16 cellular contexts compared by ENCODE assay signal in the genomic region with DNA sequence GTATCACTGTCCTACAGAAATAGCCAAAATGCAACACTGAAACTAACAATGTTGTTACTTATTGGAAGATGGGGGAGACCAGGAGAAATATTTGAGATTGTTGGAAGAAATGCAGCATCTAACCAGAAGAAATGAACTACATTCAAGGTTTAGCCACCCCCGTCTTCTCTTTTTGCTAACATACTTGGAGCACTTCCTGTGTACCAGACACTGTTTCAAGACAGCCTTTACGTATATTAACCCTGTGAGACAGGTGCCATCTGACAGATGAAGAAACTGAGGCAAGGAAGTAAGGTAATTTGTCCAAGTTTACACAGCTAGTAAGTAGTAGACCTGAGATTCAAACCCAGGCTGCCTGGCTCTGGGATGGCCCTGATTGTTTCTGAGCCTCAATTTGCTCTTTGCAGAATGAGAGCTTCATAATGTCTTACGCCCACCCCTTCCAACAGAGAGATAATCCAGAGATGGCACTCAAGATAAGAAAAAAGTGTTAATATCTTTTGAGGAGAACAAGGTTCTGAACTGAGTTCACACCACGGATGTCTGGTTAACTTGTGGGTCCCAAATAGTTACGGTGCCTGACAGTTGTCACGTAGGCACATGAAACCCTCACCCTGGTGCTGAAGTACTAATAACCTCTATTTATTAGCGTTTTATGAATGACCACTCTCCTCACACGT. TPM values are rescaled to one million over a fixed set of nuclear protein-coding genes. Genes with fewer than 3 reads are reported as not detected.
DNase-seq lines count a peak whose midpoint lies in the region; ATAC-seq, FAIRE-seq and TF ChIP-seq lines count a peak whose summit lies in the region.
"Had no signal": no experiment of that assay in that cellular context is flagged by ENCODE, and none has a peak within 500 bp of the region (broad histone marks: within the 10 kb centered on the region; RNA-seq: fewer than 3 reads in every experiment).

No MANE protein-coding gene starts in this region.

- POLR2A ChIA-PET in GM12878 (lab: Charles Lee), result interaction anchor here (0.6 kb wide), 1 partner anchor 24 kb away, joined by 3 read pairs; no protein-coding TSS in a partner anchor

- H3K27me3 Mint-ChIP-seq in activated T-cell treated with anti-CD3 and anti-CD28 coated beads, Interleukin-2, amount 50 U/mL, for 24 hours, result no peaks in the 10 kb centered on the region
- H3K27me3 Mint-ChIP-seq in T-helper 2 cell treated with Interferon-gamma antibody and Interleukin-4, amounts not matched to agents 5 μg/mL and 100 μg/mL, for 36 hours (ENCODE audit: low read depth), result no peaks in the 10 kb centered on the region
- no peaks in the 10 kb centered on the region for H3K27me3 Mint-ChIP-seq in stimulated activated naive CD8-positive, alpha-beta T cell treated with anti-CD3 and anti-CD28 coated beads, Interleukin-15, Interleukin-2, amounts not matched to agents 100 ng/mL and 50 ng/mL, for 24 hours
- H3K27me3 Mint-ChIP-seq in type B pancreatic cell, result no peaks in the 10 kb centered on the region

- H3K27ac ChIP-seq in GM12878 (ENCODE audit: control insufficient read depth, insufficient read depth) (no peak overlapping the region), left lung (no peak overlapping the region)
- H3K27ac ChIP-seq: BLaER1, stomach had no signal

- no TSS peak for BruUV-seq in GM12878 (replicated peaks; lab: Mats Ljungman, UMichigan)

- intact Hi-C loops in GM12878 (cut with micrococcal nuclease; ENCODE audit: unreplicated experiment) (no loop called here), left lung (cut with DNase I) (no loop called here), sciatic nerve (cut with DNase I) (no loop called here)

- peaks cover 94% of the 10 kb centered on the region for H3K4me1 Mint-ChIP-seq in activated T-cell treated with anti-CD3 and anti-CD28 coated beads, Interleukin-2, amount 50 U/mL, for 24 hours (ENCODE audit: low read depth)
- peaks cover 86% of the 10 kb centered on the region for H3K4me1 Mint-ChIP-seq in T-helper 2 cell treated with Interferon-gamma antibody and Interleukin-4, amounts not matched to agents 5 μg/mL and 100 μg/mL, for 36 hours (ENCODE audit: low read depth)
- peaks cover 96% of the 10 kb centered on the region for H3K4me1 Mint-ChIP-seq in stimulated activated naive CD8-positive, alpha-beta T cell treated with anti-CD3 and anti-CD28 coated beads, Interleukin-15, Interleukin-2, amounts not matched to agents 100 ng/mL and 50 ng/mL, for 24 hours (ENCODE audit: low read depth)
- no peaks in the 10 kb centered on the region for H3K4me1 Mint-ChIP-seq in type B pancreatic cell (ENCODE audit: unreplicated experiment)

- H3K27ac Mint-ChIP-seq in activated T-cell treated with anti-CD3 and anti-CD28 coated beads, Interleukin-2, amount 50 U/mL, for 24 hours, result peak overlapping the region; percentile 89
- peak overlapping the region; percentile 78 for H3K27ac Mint-ChIP-seq in T-helper 2 cell treated with Interferon-gamma antibody and Interleukin-4, amounts not matched to agents 5 μg/mL and 100 μg/mL, for 36 hours
- peak overlapping the region; percentile 88 for H3K27ac Mint-ChIP-seq in stimulated activated naive CD8-positive, alpha-beta T cell treated with anti-CD3 and anti-CD28 coated beads, Interleukin-15, Interleukin-2, amounts not matched to agents 100 ng/mL and 50 ng/mL, for 24 hours
- no peak overlapping the region for H3K27ac Mint-ChIP-seq in type B pancreatic cell

- SMC1A ChIA-PET in GM12878 (lab: Charles Lee; ENCODE audit: uncharacterized antibody, unreplicated experiment), result interaction anchor here (0.9 kb wide), 2 partner anchors 11 to 15 kb away, joined by 3 to 4 read pairs; no protein-coding TSS in a partner anchor

- no peak for TF ChIP-seq RAD21 in GM12878 (IDR thresholded peaks at IDR 0.05; ENCODE audit: insufficient read depth, low read depth, low read length)

- H3K4me3 ChIP-seq in GM12878 (no peak overlapping the region), left lung (no peak overlapping the region)
- H3K4me3 ChIP-seq: BLaER1, smooth muscle cell, stomach had no signal

- TF ChIP-seq CTCF in GM12878 (IDR thresholded peaks at IDR 0.05 in 2 of 3, conservative IDR thresholded peaks at IDR 0.05 in 1 of 3; ENCODE audit: control insufficient read depth in 2 of 3, extremely low read depth in 1 of 3, insufficient read depth in 1 of 3, low read depth in 3 of 3, low read length in 3 of 3), result no peak
- no peak for TF ChIP-seq CTCF in left lung (IDR thresholded peaks at IDR 0.05)
- no peak for TF ChIP-seq CTCF in type B pancreatic cell (conservative IDR thresholded peaks at IDR 0.05)

- no peak overlapping the region for H3K9ac ChIP-seq in GM12878 (ENCODE audit: control insufficient read depth, insufficient read depth, low read length)
- H3K9ac ChIP-seq: BLaER1 had no signal

- no peak for TF ChIP-seq EP300 in GM12878 (IDR thresholded peaks at IDR 0.05; ENCODE audit: borderline replicate concordance in 1 of 2, control insufficient read depth in 1 of 2, low read depth in 2 of 2, low read length in 2 of 2)

- no peaks in the 10 kb centered on the region; the same call in 1 of the 2 replicates for H4K20me1 ChIP-seq in GM12878 (ENCODE audit: control insufficient read depth, insufficient read depth)

- 76% methylated on average over 8 of the region's 8 CpGs for WGBS in GM12878 (ENCODE audit: insufficient coverage, insufficient replicate concordance, low lambda C conversion rate, missing lambda C conversion rate)

- H3K27me3 ChIP-seq in GM12878 (replicated peaks in 1 of 2; ENCODE audit: control insufficient read depth in 2 of 2, insufficient read depth in 2 of 2, low read length in 1 of 2) (no peaks in the 10 kb centered on the region), left lung (no peaks in the 10 kb centered on the region)
- H3K27me3 ChIP-seq: BLaER1, stomach had no signal

- no peaks in the 10 kb centered on the region for H3K9me3 Mint-ChIP-seq in activated T-cell treated with anti-CD3 and anti-CD28 coated beads, Interleukin-2, amount 50 U/mL, for 24 hours
- H3K9me3 Mint-ChIP-seq in T-helper 2 cell treated with Interferon-gamma antibody and Interleukin-4, amounts not matched to agents 5 μg/mL and 100 μg/mL, for 36 hours, result no peaks in the 10 kb centered on the region
- no peaks in the 10 kb centered on the region for H3K9me3 Mint-ChIP-seq in stimulated activated naive CD8-positive, alpha-beta T cell treated with anti-CD3 and anti-CD28 coated beads, Interleukin-15, Interleukin-2, amounts not matched to agents 100 ng/mL and 50 ng/mL, for 24 hours
- no peaks in the 10 kb centered on the region for H3K9me3 Mint-ChIP-seq in type B pancreatic cell

- H3K4me1 ChIP-seq in GM12878 (ENCODE audit: control insufficient read depth, insufficient read depth, low read length) (no peaks in the 10 kb centered on the region), left lung (no peaks in the 10 kb centered on the region)
- H3K4me1 ChIP-seq: stomach had no signal

- DNase-seq in activated T-cell treated with anti-CD3 and anti-CD28 coated beads, Interleukin-2, amount 50 U/mL, for 24 hours, result no peak
- no peak for DNase-seq in activated T-cell treated with anti-CD3 and anti-CD28 coated beads, Interleukin-2, amount 50 U/mL, for 1 hour
- no peak for DNase-seq in T-helper 2 cell treated with Interferon-gamma antibody and Interleukin-4, amounts not matched to agents 5 μg/mL and 100 μg/mL, for 36 hours (ENCODE audit: low spot score)
- DNase-seq in GM12878 (ENCODE audit: low read depth, low spot score) (no peak), left lung (no peak), sciatic nerve (ENCODE audit: low spot score) (no peak), type B pancreatic cell (ENCODE audit: extremely low spot score, unreplicated experiment) (no peak)
- DNase-seq: ACHN; NCI-H1092; NCI-H187 treated with DMSO at 0.1 percent for 48 hours; stimulated activated CD4-positive, alpha-beta T cell treated with anti-CD3 and anti-CD28 coated beads, Interleukin-4, amount 100 ng/mL, for 24 hours; stomach had no signal

- H3K36me3 Mint-ChIP-seq in activated T-cell treated with anti-CD3 and anti-CD28 coated beads, Interleukin-2, amount 50 U/mL, for 24 hours (ENCODE audit: low read depth), result peaks cover 85% of the 10 kb centered on the region
- H3K36me3 Mint-ChIP-seq in T-helper 2 cell treated with Interferon-gamma antibody and Interleukin-4, amounts not matched to agents 5 μg/mL and 100 μg/mL, for 36 hours (ENCODE audit: low read depth), result peaks cover 65% of the 10 kb centered on the region
- peaks cover 41% of the 10 kb centered on the region for H3K36me3 Mint-ChIP-seq in stimulated activated naive CD8-positive, alpha-beta T cell treated with anti-CD3 and anti-CD28 coated beads, Interleukin-15, Interleukin-2, amounts not matched to agents 100 ng/mL and 50 ng/mL, for 24 hours (ENCODE audit: low read depth)
- no peaks in the 10 kb centered on the region for H3K36me3 Mint-ChIP-seq in type B pancreatic cell

- FAIRE-seq in GM12878 (lab: Jason Lieb, UNC), result no peak
- FAIRE-seq: H54 had no signal

- no peaks in the 10 kb centered on the region for H3K9me3 ChIP-seq in GM12878 (replicated peaks; ENCODE audit: control insufficient read depth, insufficient read depth, low read length)
- no peaks in the 10 kb centered on the region for H3K9me3 ChIP-seq in left lung
- H3K9me3 ChIP-seq: BLaER1, stomach had no signal

- ATAC-seq in GM12878, result no peak
- ATAC-seq in left lung, result no peak
- ATAC-seq in sciatic nerve, result no peak

- H3K36me3 ChIP-seq in GM12878 (ENCODE audit: control insufficient read depth in 2 of 2, insufficient read depth in 2 of 2, low read length in 1 of 2) (peaks cover 3% of the 10 kb centered on the region in 2 experiments; a peak in 3 of 4 replicates), left lung (no peaks in the 10 kb centered on the region)
- H3K36me3 ChIP-seq: stomach had no signal

- RAD21 ChIA-PET in GM12878 (lab: Charles Lee; ENCODE audit: unreplicated experiment), result interaction anchor here (0.9 kb wide), 1 partner anchor 134 kb away, joined by 3 read pairs; no protein-coding TSS in a partner anchor

- peak overlapping the region; percentile 46 for H3K4me3 Mint-ChIP-seq in activated T-cell treated with anti-CD3 and anti-CD28 coated beads, Interleukin-2, amount 50 U/mL, for 24 hours
- H3K4me3 Mint-ChIP-seq in T-helper 2 cell treated with Interferon-gamma antibody and Interleukin-4, amounts not matched to agents 5 μg/mL and 100 μg/mL, for 36 hours, result peak overlapping the region; percentile 54
- H3K4me3 Mint-ChIP-seq in stimulated activated naive CD8-positive, alpha-beta T cell treated with anti-CD3 and anti-CD28 coated beads, Interleukin-15, Interleukin-2, amounts not matched to agents 100 ng/mL and 50 ng/mL, for 24 hours, result peak overlapping the region; percentile 61
- H3K4me3 Mint-ChIP-seq in type B pancreatic cell, result no peak overlapping the region

- H2AFZ ChIP-seq in GM12878 (ENCODE audit: control insufficient read depth, low read depth, low read length), result no peak overlapping the region

- in situ Hi-C loops in GM12878 (cut with MboI), result no loop called here

- no peak overlapping the region for H3K4me2 ChIP-seq in GM12878 (ENCODE audit: control insufficient read depth, insufficient read depth)
- H3K4me2 ChIP-seq: BLaER1, smooth muscle cell had no signal

- TF ChIP-seq POLR2A in GM12878 (IDR thresholded peaks at IDR 0.05; ENCODE audit: low read depth, low read length), result no peak

- peaks cover 1% of the 10 kb centered on the region; the same call in 1 of the 2 replicates for H3K79me2 ChIP-seq in GM12878 (ENCODE audit: control insufficient read depth, insufficient read depth, low read length)

- CTCF ChIA-PET in GM12878 (lab: Yijun Ruan, JAX), result interaction anchor here (0.7 to 1.9 kb wide), 3 partner anchors 13 to 476 kb away, joined by 3 to 4 read pairs (median 3); no protein-coding TSS in a partner anchor

RNA-seq across cellular contexts. Expression of a gene that starts 26.1 kb away (rescaled TPM):
- 151 and 158 TPM in 2 replicates for total RNA-seq in GM12878 (2013; cell fraction: nucleolus; rRNA removed)
- total RNA-seq in GM12878 (2014; rRNA removed), result 27.4 and 31.3 TPM in 2 replicates
- total RNA-seq in GM12878 (2014; rRNA removed; fragmentation: Illumina TruSeq; extraction: Trizol), result 23.5 and 23.8 TPM in 2 replicates
- 25.5 and 29.3 TPM in 2 replicates for total RNA-seq in GM12878 (2021)
- 5.6 TPM for polyA plus RNA-seq in GM12878 (2011; ENCODE audit: low read depth)
- polyA plus RNA-seq in GM12878 (2011; rRNA removed), result 234 and 259 TPM in 2 replicates
- 137 and 158 TPM in 2 replicates for polyA plus RNA-seq in GM12878 (2011; cell fraction: cytosol; rRNA removed)
- polyA plus RNA-seq in GM12878 (2011; cell fraction: nucleus; rRNA removed), result 185 and 295 TPM in 2 replicates
- 5.8 and 12.5 TPM in 2 replicates for polyA plus RNA-seq in GM12878 (2012)
- 26.0 and 32.7 TPM in 2 replicates for polyA plus RNA-seq in GM12878 (2014; fragmentation: Illumina TruSeq; extraction: Trizol)
- polyA plus RNA-seq in GM12878 (2014; fragmentation: Nextera tagmentation; extraction: Ambion mirVana), result 1 to 10 TPM; 5.6 to 6.2 TPM
- polyA plus RNA-seq in GM12878 (2014; rRNA removed), result 17.0 and 18.3 TPM in 2 replicates
- polyA plus RNA-seq in GM12878 (2016; fragmentation: Nextera tagmentation; extraction: Ambion mirVana), result 10 to 100 TPM in 1 of 2 experiments, 1 to 10 TPM in 1; 9.9 to 13.3 TPM
- polyA minus RNA-seq in GM12878 (2011; rRNA and poly(A)+ RNA removed), result 397 and 409 TPM in 2 replicates
- polyA minus RNA-seq in GM12878 (2011; cell fraction: cytosol; rRNA and poly(A)+ RNA removed), result 114 and 130 TPM in 2 replicates
- polyA minus RNA-seq in GM12878 (2011; cell fraction: nucleus; rRNA and poly(A)+ RNA removed), result 267 and 279 TPM in 2 replicates
- 10 to 100 TPM in 1 of 2 donors, 1 to 10 TPM in 1; 3.3 to 19.2 TPM for total RNA-seq in left lung
- total RNA-seq in sciatic nerve, result 1.2 TPM
- total RNA-seq in type B pancreatic cell (ENCODE audit: low replicate concordance), result 3.0 and 6.6 TPM in 2 replicates
